ENCODE assay signal across 23 cellular contexts in the genomic region with DNA sequence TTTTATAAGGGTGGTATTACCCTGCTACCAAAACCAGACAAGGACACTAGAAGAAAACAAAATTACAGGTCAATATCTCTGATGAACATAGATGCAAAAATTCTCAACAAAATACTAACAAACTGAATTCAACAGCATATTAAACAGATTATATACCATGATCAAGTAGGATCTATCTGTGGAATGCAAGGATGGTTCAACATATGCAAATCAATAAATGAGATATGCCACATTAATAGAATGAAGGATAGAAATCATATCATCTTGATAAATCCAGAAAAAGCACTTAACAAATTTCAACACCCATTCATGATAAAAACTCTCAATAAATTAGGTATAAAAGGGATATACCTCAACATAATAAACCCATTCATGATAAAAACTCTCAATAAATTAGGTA. TPM values are rescaled to one million over a fixed set of nuclear protein-coding genes. Genes with fewer than 3 reads are reported as not detected.
"Had no signal": no experiment of that assay in that cellular context is flagged by ENCODE, and none has a peak within 500 bp of the region (broad histone marks: within the 10 kb centered on the region; RNA-seq: fewer than 3 reads in every experiment).

No MANE protein-coding gene starts in this region.

- DNase-seq: effector memory CD4-positive, alpha-beta T cell; heart left ventricle; hippocampal formation; kidney glomerular epithelial cell; mammary epithelial cell; mucosa of descending colon; naive thymus-derived CD8-positive, alpha-beta T cell; stimulated activated CD4-positive, alpha-beta T cell treated with anti-CD3 and anti-CD28 coated beads, Interleukin-4, amount 100 ng/mL, for 1 hour; stimulated activated CD8-positive, alpha-beta memory T cell treated with anti-CD3 and anti-CD28 coated beads, Interleukin-4, amount 100 ng/mL, for 48 hours; stimulated activated naive CD8-positive, alpha-beta T cell treated with anti-CD3 and anti-CD28 coated beads, Interleukin-15, Interleukin-2, amounts not matched to agents 100 U/mL and 50 U/mL, for 24 hours; thyroid gland had no signal

- FAIRE-seq: urothelium cell line had no signal

- H3K27ac ChIP-seq: heart left ventricle, neutrophil, right atrium auricular region, suprapubic skin, thyroid gland had no signal

- H3K4me1 ChIP-seq: heart left ventricle, right atrium auricular region, suprapubic skin, thyroid gland had no signal

- H3K9me3 ChIP-seq: thyroid gland had no signal

- ATAC-seq: esophagus mucosa; heart left ventricle; mucosa of descending colon; naive thymus-derived CD8-positive, alpha-beta T cell; stimulated activated effector memory CD8-positive, alpha-beta T cell treated with anti-CD3 and anti-CD28 coated beads, Interleukin-12 subunit alpha, Interleukin-12 subunit beta, amount 100 ng/mL, for 72 hours; stimulated activated naive CD8-positive, alpha-beta T cell treated with anti-CD3 and anti-CD28 coated beads, Interleukin-15, Interleukin-2, amounts not matched to agents 100 U/mL and 50 U/mL, for 24 hours had no signal

- H3K4me3 ChIP-seq: heart left ventricle, mucosa of descending colon, right atrium auricular region, suprapubic skin, thyroid gland had no signal

RNA-seq across cellular contexts. Expression of a gene that starts 24.3 kb away (rescaled TPM):
- total RNA-seq: fibroblast of lung; frontal cortex; glomerular endothelial cell; lower leg skin; mesenteric fat pad; mucosa of descending colon; naive thymus-derived CD8-positive, alpha-beta T cell; osteoblast; suprapubic skin; thyroid gland had no signal
- polyA plus RNA-seq: fibroblast of lung; naive thymus-derived CD8-positive, alpha-beta T cell had no signal
